In the genomic region with DNA sequence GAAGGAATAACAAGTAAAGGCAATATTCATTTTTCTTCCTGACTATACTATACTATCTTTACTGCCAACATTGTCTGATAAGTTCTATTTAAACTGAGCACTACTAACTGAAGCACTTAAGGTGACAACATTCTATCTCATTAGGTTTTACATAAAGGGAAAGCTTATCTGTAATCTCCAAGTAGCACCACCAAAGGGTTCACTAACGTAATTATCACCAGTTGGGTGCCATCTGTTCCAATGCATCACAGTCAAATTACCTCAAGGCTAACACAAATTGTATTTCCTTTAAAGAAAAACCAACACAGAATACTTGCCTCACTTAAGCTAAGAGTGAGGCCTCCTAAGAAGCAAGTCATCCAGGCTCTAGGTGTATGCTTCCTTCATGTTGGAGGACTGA, we compare ENCODE assay signal across 21 cellular contexts.
"Had no signal": no experiment of that assay in that cellular context is flagged by ENCODE, and none has a peak within 500 bp of the region (broad histone marks: within the 10 kb centered on the region; RNA-seq: fewer than 3 reads in every experiment).

No MANE protein-coding gene starts in this region.

- H3K4me3 Mint-ChIP-seq: activated CD4-positive, alpha-beta memory T cell treated with anti-CD3 and anti-CD28 coated beads, Interleukin-2, amount 10 ng/mL, durations not matched to agents 7 days and 5 days; activated naive CD4-positive, alpha-beta T cell treated with anti-CD3 and anti-CD28 coated beads for 36 hours; activated naive CD8-positive, alpha-beta T cell treated with anti-CD3 and anti-CD28 coated beads, Interleukin-2, amount 10 ng/mL, durations not matched to agents 7 days and 5 days; activated T-cell treated with anti-CD3 and anti-CD28 coated beads, Interleukin-2, amount 50 U/mL, for 72 hours; memory B cell; nephron progenitor cell; stimulated activated naive CD8-positive, alpha-beta T cell treated with anti-CD3 and anti-CD28 coated beads, Interleukin-15, Interleukin-2, amounts not matched to agents 100 ng/mL and 50 ng/mL, for 24 hours had no signal

- H3K27me3 ChIP-seq: cardiac muscle cell, pancreas, right atrium auricular region, tibial artery had no signal

- H3K36me3 Mint-ChIP-seq: memory B cell had no signal

- H3K27me3 Mint-ChIP-seq: activated CD4-positive, alpha-beta memory T cell treated with anti-CD3 and anti-CD28 coated beads, Interleukin-2, amount 10 ng/mL, durations not matched to agents 7 days and 5 days; memory B cell; stimulated activated naive CD8-positive, alpha-beta T cell treated with anti-CD3 and anti-CD28 coated beads, Interleukin-15, Interleukin-2, amounts not matched to agents 100 ng/mL and 50 ng/mL, for 24 hours had no signal

- H3K4me1 ChIP-seq: pancreas, psoas muscle, right atrium auricular region, tibial artery had no signal

- H3K9me3 ChIP-seq: mucosa of descending colon, pancreas, psoas muscle, tibial artery had no signal

- FAIRE-seq: keratinocyte, pancreas had no signal

- H3K36me3 ChIP-seq: cardiac muscle cell, pancreas, right atrium auricular region, tibial artery had no signal

- DNase-seq: activated CD4-positive, alpha-beta memory T cell treated with anti-CD3 and anti-CD28 coated beads, Interleukin-2, amount 10 ng/mL, durations not matched to agents 7 days and 5 days; activated CD4-positive, alpha-beta T cell treated with anti-CD3 and anti-CD28 coated beads for 4 hours; activated CD4-positive, CD25-positive, alpha-beta regulatory T cell; activated effector memory CD4-positive, alpha-beta T cell treated with Interleukin-2 at 50 U/mL for 16 hours; activated naive CD4-positive, alpha-beta T cell treated with anti-CD3 and anti-CD28 coated beads for 36 hours; activated naive CD8-positive, alpha-beta T cell treated with anti-CD3 and anti-CD28 coated beads, Interleukin-2, amount 10 ng/mL, durations not matched to agents 7 days and 5 days; activated T-cell treated with anti-CD3 and anti-CD28 coated beads, Interleukin-2, amount 50 U/mL, for 72 hours; amygdala; cortex of kidney; left colon; mucosa of descending colon; nephron progenitor cell; pancreas; psoas muscle; stimulated activated CD4-positive, alpha-beta T cell treated with anti-CD3 and anti-CD28 coated beads, Interleukin-1b, Interleukin-23, amount 100 ng/mL, for 48 hours; tibial artery had no signal

- H3K27ac Mint-ChIP-seq: activated CD4-positive, alpha-beta memory T cell treated with anti-CD3 and anti-CD28 coated beads, Interleukin-2, amount 10 ng/mL, durations not matched to agents 7 days and 5 days; activated naive CD4-positive, alpha-beta T cell treated with anti-CD3 and anti-CD28 coated beads for 36 hours; activated naive CD8-positive, alpha-beta T cell treated with anti-CD3 and anti-CD28 coated beads, Interleukin-2, amount 10 ng/mL, durations not matched to agents 7 days and 5 days; activated T-cell treated with anti-CD3 and anti-CD28 coated beads, Interleukin-2, amount 50 U/mL, for 72 hours; memory B cell; nephron progenitor cell; stimulated activated naive CD8-positive, alpha-beta T cell treated with anti-CD3 and anti-CD28 coated beads, Interleukin-15, Interleukin-2, amounts not matched to agents 100 ng/mL and 50 ng/mL, for 24 hours had no signal

- H3K27ac ChIP-seq: cardiac muscle cell, pancreas, psoas muscle, right atrium auricular region, tibial artery had no signal

- H3K4me3 ChIP-seq: cardiac muscle cell, mucosa of descending colon, pancreas, psoas muscle, right atrium auricular region, tibial artery had no signal

- H3K9me3 Mint-ChIP-seq: memory B cell; nephron progenitor cell; stimulated activated naive CD8-positive, alpha-beta T cell treated with anti-CD3 and anti-CD28 coated beads, Interleukin-15, Interleukin-2, amounts not matched to agents 100 ng/mL and 50 ng/mL, for 24 hours had no signal

- ATAC-seq: activated T-cell treated with anti-CD3 and anti-CD28 coated beads, Interleukin-2, amount 50 U/mL, for 72 hours; left colon; mucosa of descending colon; pancreas; psoas muscle had no signal

- H3K4me1 Mint-ChIP-seq: activated naive CD8-positive, alpha-beta T cell treated with anti-CD3 and anti-CD28 coated beads, Interleukin-2, amount 10 ng/mL, durations not matched to agents 7 days and 5 days; memory B cell; nephron progenitor cell had no signal
